In the genomic region with DNA sequence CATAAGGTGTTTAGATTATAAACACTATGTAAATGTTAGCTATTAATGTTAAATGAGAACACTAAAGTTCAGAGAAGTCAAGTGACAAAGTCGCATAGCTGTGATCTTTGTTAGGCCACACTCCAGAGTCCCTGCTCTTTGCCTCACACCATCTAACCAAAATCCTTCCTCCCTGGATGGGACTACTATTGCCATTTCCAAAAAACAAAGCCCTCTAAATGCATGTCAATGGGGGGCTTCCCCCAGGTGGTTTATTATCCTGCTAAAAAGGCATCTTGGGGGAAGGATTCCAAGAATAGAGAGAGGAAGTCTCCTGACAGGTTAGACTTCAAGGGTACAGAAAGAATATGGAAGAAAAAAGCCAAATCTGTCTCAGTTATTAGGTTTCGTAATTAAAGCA, we compare ENCODE assay signal across 22 cellular contexts. TPM values are rescaled to one million over a fixed set of nuclear protein-coding genes. Genes with fewer than 3 reads are reported as not detected.
A peak's percentile ranks its signal among the peaks of the same experiment; 100 is the strongest.
DNase-seq lines count a peak whose midpoint lies in the region; ATAC-seq, FAIRE-seq and TF ChIP-seq lines count a peak whose summit lies in the region.
"Had no signal": no experiment of that assay in that cellular context is flagged by ENCODE, and none has a peak within 500 bp of the region (broad histone marks: within the 10 kb centered on the region; RNA-seq: fewer than 3 reads in every experiment).

No MANE protein-coding gene starts in this region.

- H3K56ac ChIP-seq in H9 (ENCODE audit: insufficient read length, low read depth, low read length): no peak overlapping the region

- H4K20me1 ChIP-seq in H9 (ENCODE audit: control insufficient read depth, insufficient read depth, insufficient read length) (no peaks in the 10 kb centered on the region), K562 (replicated peaks; ENCODE audit: control insufficient read depth, insufficient read depth, low read length) (no peaks in the 10 kb centered on the region)

- H3K4me1 ChIP-seq in H9 (ENCODE audit: insufficient read depth, low read length) (peaks cover 9% of the 10 kb centered on the region), K562 (replicated peaks in 1 of 2; ENCODE audit: control insufficient read depth in 2 of 2, insufficient read depth in 2 of 2, low read length in 2 of 2) (peaks cover 0 to 36% of the 10 kb centered on the region in 2 experiments; a peak in 4 of 5 replicates), thyroid gland (peaks cover 64 to 74% of the 10 kb centered on the region in 2 donors)
- H3K4me1 ChIP-seq: BE2C had no signal

- H2BK20ac ChIP-seq in H9 (ENCODE audit: low read depth, low read length, poor library complexity, severe bottlenecking): no peak overlapping the region

- no peak overlapping the region for H3K18ac ChIP-seq in H9 (ENCODE audit: insufficient read length, low read depth, low read length)

- no peak overlapping the region for H3K4ac ChIP-seq in H9 (ENCODE audit: low read depth, low read length)

- peaks cover 91 to 96% of the 10 kb centered on the region in 2 experiments for H3K4me1 Mint-ChIP-seq in H9

- POLR2A ChIA-PET in K562 (lab: Yijun Ruan, JAX): interaction anchor here (0.6 to 1.6 kb wide), 5 partner anchors 9 to 93 kb away, joined by 3 to 4 read pairs (median 3); a partner anchor contains a TSS

- no peak for TF ChIP-seq RAD21 in K562 (CRISPR knock-in tag; conservative IDR thresholded peaks at IDR 0.05 in 1 of 2, IDR thresholded peaks at IDR 0.05 in 1 of 2)

- BruUV-seq in K562 (replicated peaks; lab: Mats Ljungman, UMichigan): no TSS peak

- CTCF ChIA-PET in K562 (lab: Yijun Ruan, JAX; ENCODE audit: low intra/inter-chr PET ratio): no interaction called here

- no peak overlapping the region for H2AFZ ChIP-seq in H9 (ENCODE audit: low read length)
- no peak overlapping the region for H2AFZ ChIP-seq in K562 (ENCODE audit: low read depth, low read length)
- H2AFZ ChIP-seq: GM23248 had no signal

- peak overlapping the region; percentile 45 to 68 for H3K4me3 Mint-ChIP-seq in H9

- H3K9me1 ChIP-seq in K562 (ENCODE audit: control insufficient read depth, insufficient read depth, low read length): no peaks in the 10 kb centered on the region

- no peaks in the 10 kb centered on the region for H3K79me1 ChIP-seq in H9 (ENCODE audit: insufficient read depth, low read depth, low read length, poor library complexity, severe bottlenecking)

- TF ChIP-seq POLR2A in K562 (conservative IDR thresholded peaks at IDR 0.05): no peak
- no peak for TF ChIP-seq POLR2A in thyroid gland (IDR thresholded peaks at IDR 0.05)

- DNase-seq in H9 (peak; percentile 80), K562 (ENCODE audit: extremely low read depth in 1 of 4, low spot score in 3 of 4) (no peak), iPS-NIHi11 (ENCODE audit: low spot score) (peak; percentile 76), thyroid gland (no peak), NCI-H226 (no peak)
- no peak for DNase-seq in stimulated activated naive CD8-positive, alpha-beta T cell treated with anti-CD3 and anti-CD28 coated beads, Interleukin-15, Interleukin-2, amounts not matched to agents 100 U/mL and 50 U/mL, for 24 hours
- DNase-seq: BE2C, DMS53, EL, GM23248, NCI-H1105, NCI-H146, NCI-H2029, NCI-H2227 treated with DMSO at 0.1 percent for 48 hours, NCI-H510A treated with DMSO at 0.1 percent for 48 hours, NCI-H748 treated with DMSO at 0.1 percent for 48 hours, SHP77 treated with DMSO at 0.1 percent for 48 hours had no signal

- H3K9ac ChIP-seq in H9 (ENCODE audit: extremely low read depth, insufficient read length, low read length) (no peak overlapping the region), K562 (ENCODE audit: insufficient read depth in 1 of 2, low read depth in 2 of 2, low read length in 2 of 2) (no peak overlapping the region)
- H3K9ac ChIP-seq: GM23248, KMS-11 had no signal

- no peak for FAIRE-seq in K562 (lab: Jason Lieb, UNC)
- FAIRE-seq: D721Med had no signal

- H3K23ac ChIP-seq in H9 (ENCODE audit: insufficient read length, low read depth, low read length): no peak overlapping the region

- H3K27me3 Mint-ChIP-seq in H9 (ENCODE audit: low read depth): no peaks in the 10 kb centered on the region

- in situ Hi-C loops in K562 (cut with MboI): loop anchor here (5.0 kb wide), 2 partner anchors 43 to 148 kb away; no protein-coding TSS in a partner anchor

- ATAC-seq in K562 (no peak), GM18511 (IDR thresholded peaks at IDR 0.05; ENCODE audit: unreplicated experiment) (no peak)
- no peak for ATAC-seq in stimulated activated naive CD8-positive, alpha-beta T cell treated with anti-CD3 and anti-CD28 coated beads, Interleukin-15, Interleukin-2, amounts not matched to agents 100 U/mL and 50 U/mL, for 24 hours

- H4K91ac ChIP-seq in H9 (ENCODE audit: insufficient read length, low read depth, low read length): no peak overlapping the region

- H3T11ph ChIP-seq in H9 (ENCODE audit: low read length): no peak overlapping the region

- H3K79me2 ChIP-seq in H9 (ENCODE audit: insufficient read depth, low read length) (peaks cover 9% of the 10 kb centered on the region; the same call in 1 of the 2 replicates), K562 (ENCODE audit: control insufficient read depth, insufficient read depth, low read length) (peaks cover 94% of the 10 kb centered on the region)

- H3K36me3 ChIP-seq in K562 (ENCODE audit: control insufficient read depth, insufficient read depth, low read length): no peaks in the 10 kb centered on the region
- no peaks in the 10 kb centered on the region for H3K36me3 ChIP-seq in thyroid gland
- H3K36me3 ChIP-seq: BE2C had no signal

- TF ChIP-seq CTCF in H9 (conservative IDR thresholded peaks at IDR 0.05) (no peak), K562 (IDR thresholded peaks at IDR 0.05 in 2 of 3, conservative IDR thresholded peaks at IDR 0.05 in 1 of 3; ENCODE audit: insufficient read depth in 2 of 3, low read depth in 1 of 3, low read length in 3 of 3) (no peak), thyroid gland (IDR thresholded peaks at IDR 0.05) (no peak)

- no peaks in the 10 kb centered on the region for H3K36me3 Mint-ChIP-seq in H9 (ENCODE audit: insufficient read depth in 1 of 3, low read depth in 3 of 3)

- H3K23me2 ChIP-seq in H9 (ENCODE audit: insufficient read length, low read depth, low read length, poor library complexity, severe bottlenecking): peaks cover 3% of the 10 kb centered on the region

- peak overlapping the region; percentile 56 for H3K27ac ChIP-seq in H9 (ENCODE audit: insufficient read length, low read depth, low read length)
- no peak overlapping the region for H3K27ac ChIP-seq in K562 (ENCODE audit: extremely low read depth, low read depth, low read length)
- H3K27ac ChIP-seq in thyroid gland: peak overlapping the region; percentile 36 to 69 (median 40)
- H3K27ac ChIP-seq: GM23248, KMS-11, RWPE1, SK-N-MC had no signal

- H3K27ac Mint-ChIP-seq in H9: peak overlapping the region; percentile 46 to 98 (median 85); a peak in 5 of 7 replicates

- no peaks in the 10 kb centered on the region for H3K27me3 ChIP-seq in H9 (ENCODE audit: insufficient read depth, low read length)
- no peaks in the 10 kb centered on the region for H3K27me3 ChIP-seq in K562 (ENCODE audit: control insufficient read depth in 2 of 2, insufficient read depth in 2 of 2, low read length in 2 of 2)
- H3K27me3 ChIP-seq in thyroid gland: no peaks in the 10 kb centered on the region

- no peak overlapping the region for H2BK120ac ChIP-seq in H9 (ENCODE audit: low read depth, low read length, poor library complexity, severe bottlenecking)

- no peaks in the 10 kb centered on the region for H3K9me3 Mint-ChIP-seq in H9

- H3K9me3 ChIP-seq in H9 (ENCODE audit: control insufficient read depth, low read depth, low read length): no peaks in the 10 kb centered on the region
- H3K9me3 ChIP-seq in K562 (replicated peaks; ENCODE audit: control insufficient read depth, insufficient read depth, low read depth, low read length): no peaks in the 10 kb centered on the region
- H3K9me3 ChIP-seq in thyroid gland: no peaks in the 10 kb centered on the region
- H3K9me3 ChIP-seq: BE2C had no signal

- H2BK5ac ChIP-seq in H9 (ENCODE audit: insufficient read length, low read length): no peak overlapping the region

- intact Hi-C loops in K562 (cut with micrococcal nuclease): no loop called here
- intact Hi-C loops in thyroid gland (cut with DNase I): no loop called here

- H3K4me3 ChIP-seq in K562 (no peak overlapping the region), thyroid gland (replicated peaks in 1 of 3) (no peak overlapping the region)
- H3K4me3 ChIP-seq: GM23248, SK-N-MC had no signal

- no peak for TF ChIP-seq EP300 in K562 (IDR thresholded peaks at IDR 0.05; ENCODE audit: low read length)

- H3K4me2 ChIP-seq in H9 (ENCODE audit: insufficient read depth, insufficient read length, low read length) (peak overlapping the region; percentile 47), K562 (ENCODE audit: insufficient read depth, low read length) (no peak overlapping the region)
- H3K4me2 ChIP-seq: KMS-11 had no signal

- H2AK5ac ChIP-seq in H9 (ENCODE audit: insufficient read length, low read length): no peak overlapping the region

- no peak overlapping the region for H2BK15ac ChIP-seq in H9 (ENCODE audit: low read depth, low read length)

- H4K8ac ChIP-seq in H9 (replicated peaks; ENCODE audit: insufficient read length, low read depth, low read length): no peak overlapping the region

- no CpG with 5 or more reads among the region's 2 CpGs for WGBS in H9 (ENCODE audit: extremely low coverage, insufficient read length, low lambda C conversion rate)
- 77% methylated on average over 2 of the region's 2 CpGs for WGBS in K562 (ENCODE audit: insufficient coverage, low coverage, missing lambda C conversion rate)
- 95% methylated on average over 2 of the region's 2 CpGs for WGBS in thyroid gland, 2 donors

- H2BK12ac ChIP-seq in H9 (ENCODE audit: insufficient read length, low read depth, low read length): no peak overlapping the region

- no peak overlapping the region for H3K14ac ChIP-seq in H9 (ENCODE audit: insufficient read depth, low read length)

- no peak overlapping the region for H4K5ac ChIP-seq in H9 (ENCODE audit: insufficient read length, low read depth, low read length)

RNA-seq across cellular contexts. Expression of a gene that starts 10.4 kb away (rescaled TPM):
- total RNA-seq in H9 (2021): 98.9 and 99.3 TPM in 2 replicates
- total RNA-seq in K562 (2011; cell fraction: chromatin; rRNA removed; ENCODE audit: low replicate concordance): 38.8 and 43.3 TPM in 2 replicates
- 19.2 and 20.5 TPM in 2 replicates for total RNA-seq in K562 (2011; cell fraction: nucleolus; rRNA removed)
- 26.0 and 37.2 TPM in 2 replicates for total RNA-seq in K562 (2011; cell fraction: nucleoplasm; rRNA removed)
- total RNA-seq in K562 (2014; rRNA removed): 23.0 and 34.5 TPM in 2 replicates
- total RNA-seq in K562 (2014; rRNA removed; fragmentation: Illumina TruSeq; extraction: Trizol): 34.9 and 36.5 TPM in 2 replicates
- total RNA-seq in K562 (2015; rRNA removed; fragmentation: Illumina TruSeq; extraction: Trizol): 36.5 and 38.7 TPM in 2 replicates
- total RNA-seq in K562 (2021): 55.4 and 56.7 TPM in 2 replicates
- polyA plus RNA-seq in K562 (2011; rRNA removed): 32.7 and 36.6 TPM in 2 replicates
- polyA plus RNA-seq in K562 (2011; cell fraction: cytosol; rRNA removed): 25.5 and 31.6 TPM in 2 replicates
- polyA plus RNA-seq in K562 (2011; cell fraction: nucleus; rRNA removed): 24.6 and 25.2 TPM in 2 replicates
- polyA plus RNA-seq in K562 (2012): 10.4 and 15.9 TPM in 2 replicates
- polyA plus RNA-seq in K562 (2014; fragmentation: Illumina TruSeq; extraction: Trizol): 24.5 and 28.3 TPM in 2 replicates
- polyA plus RNA-seq in K562 (2014; fragmentation: Nextera tagmentation; extraction: Ambion mirVana): 10 to 100 TPM in 1 of 2 experiments, 1 to 10 TPM in 1; 9.7 to 17.7 TPM
- 16.6 and 17.8 TPM in 2 replicates for polyA plus RNA-seq in K562 (2014; rRNA removed)
- polyA minus RNA-seq in K562 (2011; rRNA and poly(A)+ RNA removed): 84.3 and 92.2 TPM in 2 replicates
- 47.1 and 52.4 TPM in 2 replicates for polyA minus RNA-seq in K562 (2011; cell fraction: cytosol; rRNA and poly(A)+ RNA removed)
- 12.0 and 20.3 TPM in 2 replicates for polyA minus RNA-seq in K562 (2011; cell fraction: nucleus; rRNA and poly(A)+ RNA removed)
- total RNA-seq in thyroid gland: 10 to 100 TPM; 15.3 to 25.0 (median 19.3) TPM
- total RNA-seq: GM23248 had no signal

RNA-seq across cellular contexts. Expression of a gene that starts 16.2 kb away (rescaled TPM):
- total RNA-seq in H9 (2021) (5.8 and 6.0 TPM in 2 replicates), K562 (2014; rRNA removed) (not detected in 2 replicates), K562 (2014; rRNA removed; fragmentation: Illumina TruSeq; extraction: Trizol) (not detected in 2 replicates), K562 (2015; rRNA removed; fragmentation: Illumina TruSeq; extraction: Trizol) (not detected in 2 replicates), K562 (2021) (0.09 and 0.16 TPM in 2 replicates), thyroid gland (10 to 100 TPM; 40.7 to 64.3 (median 50.2) TPM)
- total RNA-seq in K562 (2011; cell fraction: chromatin; rRNA removed; ENCODE audit: low replicate concordance): not detected in 2 replicates
- not detected in 2 replicates for total RNA-seq in K562 (2011; cell fraction: nucleolus; rRNA removed)
- not detected in 2 replicates for total RNA-seq in K562 (2011; cell fraction: nucleoplasm; rRNA removed)
- polyA plus RNA-seq in K562 (2011; rRNA removed) (not detected in 2 replicates), K562 (2014; fragmentation: Illumina TruSeq; extraction: Trizol) (not detected in 2 replicates), K562 (2014; fragmentation: Nextera tagmentation; extraction: Ambion mirVana) (not detected), K562 (2014; rRNA removed) (not detected in 2 replicates)
- polyA plus RNA-seq in K562 (2011; cell fraction: cytosol; rRNA removed): not detected in 2 replicates
- 0.09 TPM in 1 of 2 replicates, not detected in the other for polyA plus RNA-seq in K562 (2011; cell fraction: nucleus; rRNA removed)
- polyA plus RNA-seq in K562 (2012): 0.03 TPM in 1 of 2 replicates, not detected in the other
- polyA minus RNA-seq in K562 (2011; rRNA and poly(A)+ RNA removed): not detected in 2 replicates
- not detected in 2 replicates for polyA minus RNA-seq in K562 (2011; cell fraction: cytosol; rRNA and poly(A)+ RNA removed)
- polyA minus RNA-seq in K562 (2011; cell fraction: nucleus; rRNA and poly(A)+ RNA removed): not detected in 2 replicates

Comparison
In these comparisons a context has a peak if more than half of its experiments do, and no peak if none do; other contexts are left out.
1. DNase-seq: peak in H9 (single experiment) and iPS-NIHi11 (single experiment); none in K562 (0 of 4), thyroid gland (0 of 2), NCI-H226 (single experiment) and stimulated activated naive CD8-positive, alpha-beta T cell treated with anti-CD3 and anti-CD28 coated beads, Interleukin-15, Interleukin-2, amounts not matched to agents 100 U/mL and 50 U/mL, for 24 hours (single experiment).